Comparison of ENCODE assay signal across 9 cellular contexts in genomic region chr13:111202745-111203144, GRCh38.
DNase-seq lines count a peak whose midpoint lies in the region; ATAC-seq and TF ChIP-seq lines count a peak whose summit lies in the region.
"Had no signal": no experiment of that assay in that cellular context is flagged by ENCODE, and none has a peak within 500 bp of the region (broad histone marks: within the 10 kb centered on the region; RNA-seq: fewer than 3 reads in every experiment).

No MANE protein-coding gene starts in this region.

- H3K27me3 Mint-ChIP-seq in CD4-positive, alpha-beta T cell: no peaks in the 10 kb centered on the region

- H3K27ac ChIP-seq in CD4-positive, alpha-beta T cell (ENCODE audit: low read depth, low read length): no peak overlapping the region
- H3K27ac ChIP-seq in SK-N-SH (ENCODE audit: low read depth in 2 of 2, low read length in 1 of 2): peak overlapping the region; percentile 68 to 72
- peak overlapping the region; percentile 44 for H3K27ac ChIP-seq in smooth muscle cell (ENCODE audit: low read depth)
- H3K27ac ChIP-seq: neutrophil had no signal

- no peak for TF ChIP-seq CTCF in CD4-positive, alpha-beta T cell (IDR thresholded peaks at IDR 0.05)
- no peak for TF ChIP-seq CTCF in SK-N-SH (IDR thresholded peaks at IDR 0.05)
- no peak for TF ChIP-seq CTCF in fibroblast of villous mesenchyme (IDR thresholded peaks at IDR 0.05; ENCODE audit: insufficient read depth, low read depth, low read length)
- TF ChIP-seq CTCF in smooth muscle cell (IDR thresholded peaks at IDR 0.05; ENCODE audit: borderline replicate concordance, insufficient read depth, poor library complexity, severe bottlenecking): no peak

- intact Hi-C loops in CD4-positive, alpha-beta T cell (cut with DNase I, micrococcal nuclease): loop anchor here (2.0 to 5.0 kb wide), 3 partner anchors 14 to 50 kb away; no protein-coding TSS in a partner anchor

- no peaks in the 10 kb centered on the region for H3K27me3 ChIP-seq in CD4-positive, alpha-beta T cell (ENCODE audit: control insufficient read depth, insufficient read depth, low read length)
- H3K27me3 ChIP-seq in SK-N-SH (ENCODE audit: insufficient read depth) (no peaks in the 10 kb centered on the region), smooth muscle cell (ENCODE audit: low read depth) (no peaks in the 10 kb centered on the region)
- H3K27me3 ChIP-seq: neutrophil had no signal

- 33% methylated on average over 1 of the region's 1 CpG for WGBS in SK-N-SH (ENCODE audit: low lambda C conversion rate)
- WGBS in smooth muscle cell (ENCODE audit: low lambda C conversion rate): 74% methylated on average over 1 of the region's 1 CpG

- H3K4me3 Mint-ChIP-seq in CD4-positive, alpha-beta T cell: peak overlapping the region; percentile 68

- H3K79me2 ChIP-seq in SK-N-SH (ENCODE audit: insufficient read depth) (peaks cover 94% of the 10 kb centered on the region), smooth muscle cell (ENCODE audit: low read depth) (peaks cover 80% of the 10 kb centered on the region)

- TF ChIP-seq EP300 in SK-N-SH (IDR thresholded peaks at IDR 0.05; ENCODE audit: borderline replicate concordance in 1 of 2, low read depth in 1 of 2, low read length in 1 of 2): no peak

- no peaks in the 10 kb centered on the region for H3K9me3 Mint-ChIP-seq in CD4-positive, alpha-beta T cell

- H3K4me3 ChIP-seq in SK-N-SH (ENCODE audit: low read depth in 2 of 2, low read length in 1 of 2) (no peak overlapping the region), fibroblast of villous mesenchyme (ENCODE audit: low read depth, low read length) (no peak overlapping the region), smooth muscle cell (peak overlapping the region; percentile 20)

- DNase-seq in CD4-positive, alpha-beta T cell: peak in 1 of 10 experiments; percentile 41
- peak; percentile 69 for DNase-seq in SK-N-SH
- peak; percentile 82 for DNase-seq in fibroblast of villous mesenchyme (ENCODE audit: low read depth)
- no peak for DNase-seq in smooth muscle cell (lab: John Stamatoyannopoulos, UW; ENCODE audit: unreplicated experiment)
- no peak for DNase-seq in NCI-H1048 (lab: John Stamatoyannopoulos, UW)
- DNase-seq in stimulated activated CD4-positive, alpha-beta T cell treated with anti-CD3 and anti-CD28 coated beads, Interleukin-4, amount 100 ng/mL, for 24 hours: no peak

- H4K20me1 ChIP-seq in SK-N-SH (ENCODE audit: insufficient read depth) (peaks cover 6% of the 10 kb centered on the region; the same call in 1 of the 2 replicates), smooth muscle cell (ENCODE audit: low read depth) (peaks cover 86% of the 10 kb centered on the region)

- H3F3A ChIP-seq in SK-N-SH (replicated peaks; ENCODE audit: insufficient read depth): peaks cover 8% of the 10 kb centered on the region
- H3F3A ChIP-seq in smooth muscle cell (ENCODE audit: low read depth): peaks cover 5% of the 10 kb centered on the region

- H3K9me2 ChIP-seq in SK-N-SH: no peaks in the 10 kb centered on the region

- no peak overlapping the region for H2AFZ ChIP-seq in SK-N-SH (ENCODE audit: low read depth)
- H2AFZ ChIP-seq in smooth muscle cell (ENCODE audit: low read depth): no peak overlapping the region

- H3K4me1 Mint-ChIP-seq in CD4-positive, alpha-beta T cell (ENCODE audit: low read depth): peaks cover 82% of the 10 kb centered on the region

- H3K4me1 ChIP-seq in SK-N-SH (ENCODE audit: control insufficient read depth in 1 of 2, insufficient read depth in 2 of 2, low read depth in 1 of 2, low read length in 1 of 2): peaks cover 14 to 20% of the 10 kb centered on the region in 2 experiments; a peak in 3 of 4 replicates
- H3K4me1 ChIP-seq in smooth muscle cell (ENCODE audit: low read depth): peaks cover 35% of the 10 kb centered on the region

- H3K9ac ChIP-seq in SK-N-SH (peak overlapping the region; percentile 20; the same call in 1 of the 2 replicates), smooth muscle cell (ENCODE audit: low read depth) (no peak overlapping the region)

- POLR2A ChIA-PET in CD4-positive, alpha-beta T cell (lab: Charles Lee): interaction anchor here (0.9 to 1.9 kb wide), 8 partner anchors 10 to 59 kb away, joined by 3 to 17 read pairs (median 4); no protein-coding TSS in a partner anchor
- POLR2A ChIA-PET in SK-N-SH (lab: Yijun Ruan, JAX): interaction anchor here (0.5 to 0.7 kb wide), 2 partner anchors 8 to 193 kb away, joined by 3 read pairs; no protein-coding TSS in a partner anchor

- H3K4me2 ChIP-seq in SK-N-SH: peak overlapping the region; percentile 2
- peak overlapping the region; percentile 35 for H3K4me2 ChIP-seq in smooth muscle cell

- TF ChIP-seq RAD21 in SK-N-SH (IDR thresholded peaks at IDR 0.05; ENCODE audit: low read length): no peak

- H3K36me3 ChIP-seq in SK-N-SH (replicated peaks in 1 of 2; ENCODE audit: control insufficient read depth in 1 of 2, insufficient read depth in 2 of 2, low read length in 1 of 2): no peaks in the 10 kb centered on the region
- H3K36me3 ChIP-seq in smooth muscle cell (ENCODE audit: low read depth): no peaks in the 10 kb centered on the region

- ATAC-seq in CD4-positive, alpha-beta T cell (ENCODE audit: poor library complexity): peak; percentile 91
- peak; percentile 63 for ATAC-seq in GM19043 (IDR thresholded peaks at IDR 0.05; ENCODE audit: low read depth, unreplicated experiment)
- peak; percentile 71 for ATAC-seq in HG03139 (IDR thresholded peaks at IDR 0.05; ENCODE audit: unreplicated experiment)

- CTCF ChIA-PET in CD4-positive, alpha-beta T cell (lab: Charles Lee): interaction anchor here (0.8 to 1.3 kb wide), 2 partner anchors 14 to 41 kb away, joined by 3 to 4 read pairs; no protein-coding TSS in a partner anchor
- CTCF ChIA-PET in SK-N-SH (lab: Yijun Ruan, JAX): interaction anchor here (1.0 to 2.5 kb wide), 2 partner anchors 135 to 220 kb away, joined by 3 to 10 read pairs; no protein-coding TSS in a partner anchor

- no peaks in the 10 kb centered on the region for H3K9me3 ChIP-seq in CD4-positive, alpha-beta T cell (ENCODE audit: control insufficient read depth, low read length)
- H3K9me3 ChIP-seq in SK-N-SH (no peaks in the 10 kb centered on the region), smooth muscle cell (replicated peaks; ENCODE audit: low read depth) (no peaks in the 10 kb centered on the region)
- H3K9me3 ChIP-seq: neutrophil had no signal

- H3K27ac Mint-ChIP-seq in CD4-positive, alpha-beta T cell: peak overlapping the region; percentile 88

- peaks cover 46% of the 10 kb centered on the region for H3K36me3 Mint-ChIP-seq in CD4-positive, alpha-beta T cell (ENCODE audit: low read depth)

TF ChIP-seq in SK-N-SH, 30 proteins besides CTCF, POLR2A, EP300 and RAD21:
- no peak for TF ChIP-seq FOSL2 (IDR thresholded peaks at IDR 0.05; ENCODE audit: borderline replicate concordance, low read depth)
- no peak for TF ChIP-seq EZH2phosphoT487 (IDR thresholded peaks at IDR 0.05; ENCODE audit: borderline replicate concordance, low read depth)
- TF ChIP-seq RCOR1 (IDR thresholded peaks at IDR 0.05; ENCODE audit: low read length): no peak
- TF ChIP-seq SMC3 (IDR thresholded peaks at IDR 0.05; ENCODE audit: low read depth, low read length): no peak
- TF ChIP-seq ZBTB33 (IDR thresholded peaks at IDR 0.05; ENCODE audit: borderline replicate concordance, low read depth): no peak
- TF ChIP-seq REST (IDR thresholded peaks at IDR 0.05; ENCODE audit: low read depth, low read length): no peak
- TF ChIP-seq FOXM1 (IDR thresholded peaks at IDR 0.05; ENCODE audit: low read depth): no peak

Comparison
In these comparisons a context has a peak if more than half of its experiments do, and no peak if none do; other contexts are left out.
1. DNase-seq: peak in SK-N-SH (single experiment) and fibroblast of villous mesenchyme (single experiment); none in smooth muscle cell (single experiment), NCI-H1048 (single experiment) and stimulated activated CD4-positive, alpha-beta T cell treated with anti-CD3 and anti-CD28 coated beads, Interleukin-4, amount 100 ng/mL, for 24 hours (single experiment).
2. Peak in every context shown above with its lines, with median percentiles within 50 percentile points of each other: ATAC-seq.